17 cellular contexts compared by ENCODE assay signal in genomic region chr7:95316588-95316987, GRCh38. TPM values are rescaled to one million over a fixed set of nuclear protein-coding genes. Genes with fewer than 3 reads are reported as not detected.
DNase-seq lines count a peak whose midpoint lies in the region; ATAC-seq and TF ChIP-seq lines count a peak whose summit lies in the region.
"Had no signal": no experiment of that assay in that cellular context is flagged by ENCODE, and none has a peak within 500 bp of the region (broad histone marks: within the 10 kb centered on the region; RNA-seq: fewer than 3 reads in every experiment).

No MANE protein-coding gene starts in this region.

- H3K9me3 Mint-ChIP-seq in stimulated activated naive B cell treated with anti-CD40 and anti-IgM and Interleukin-4, amounts not matched to agents 10 μg/mL and 1 μg/mL and 100 μg/mL, for 72 hours: peaks cover 1 to 4% of the 10 kb centered on the region in 2 donors
- H3K9me3 Mint-ChIP-seq in Calu3 (ENCODE audit: low read depth, unreplicated experiment): no peaks in the 10 kb centered on the region
- H3K9me3 Mint-ChIP-seq: activated CD4-positive, alpha-beta T cell treated with anti-CD3 and anti-CD28 coated beads, Interleukin-2, amount 10 ng/mL, durations not matched to agents 7 days and 5 days had no signal

- no peaks in the 10 kb centered on the region for H3K36me3 Mint-ChIP-seq in stimulated activated naive B cell treated with anti-CD40 and anti-IgM and Interleukin-4, amounts not matched to agents 10 μg/mL and 1 μg/mL and 100 μg/mL, for 72 hours
- H3K36me3 Mint-ChIP-seq in Calu3 (ENCODE audit: insufficient read depth, unreplicated experiment): no peaks in the 10 kb centered on the region
- H3K36me3 Mint-ChIP-seq: CD4-positive, alpha-beta memory T cell had no signal

- no peak for DNase-seq in stimulated activated naive B cell treated with anti-CD40 and anti-IgM and Interleukin-4, amounts not matched to agents 10 μg/mL and 1 μg/mL and 100 μg/mL, for 72 hours
- DNase-seq in Calu3 (no peak), DMS114 treated with DMSO at 0.1 percent for 48 hours (lab: John Stamatoyannopoulos, UW; ENCODE audit: unreplicated experiment) (no peak), NCI-H1092 (lab: John Stamatoyannopoulos, UW) (no peak)
- DNase-seq: activated CD4-positive, alpha-beta T cell treated with anti-CD3 and anti-CD28 coated beads, Interleukin-2, amount 10 ng/mL, durations not matched to agents 7 days and 5 days; CD4-positive, alpha-beta memory T cell; left ventricle myocardium superior; NCI-H1436; NCI-H524; sigmoid colon; stimulated activated naive CD8-positive, alpha-beta T cell treated with anti-CD3 and anti-CD28 coated beads, Interleukin-15, amount 100 ng/mL, for 72 hours had no signal

- peaks cover 7 to 14% of the 10 kb centered on the region in 2 donors for H3K4me1 Mint-ChIP-seq in stimulated activated naive B cell treated with anti-CD40 and anti-IgM and Interleukin-4, amounts not matched to agents 10 μg/mL and 1 μg/mL and 100 μg/mL, for 72 hours
- H3K4me1 Mint-ChIP-seq in Calu3 (ENCODE audit: low read depth, unreplicated experiment): no peaks in the 10 kb centered on the region
- H3K4me1 Mint-ChIP-seq: activated CD4-positive, alpha-beta T cell treated with anti-CD3 and anti-CD28 coated beads, Interleukin-2, amount 10 ng/mL, durations not matched to agents 7 days and 5 days; stimulated activated naive CD8-positive, alpha-beta T cell treated with anti-CD3 and anti-CD28 coated beads, Interleukin-15, amount 100 ng/mL, for 72 hours had no signal

- H3K27ac Mint-ChIP-seq in stimulated activated naive B cell treated with anti-CD40 and anti-IgM and Interleukin-4, amounts not matched to agents 10 μg/mL and 1 μg/mL and 100 μg/mL, for 72 hours: no peak overlapping the region
- H3K27ac Mint-ChIP-seq in Calu3 (ENCODE audit: unreplicated experiment): no peak overlapping the region
- H3K27ac Mint-ChIP-seq: activated CD4-positive, alpha-beta T cell treated with anti-CD3 and anti-CD28 coated beads, Interleukin-2, amount 10 ng/mL, durations not matched to agents 7 days and 5 days; CD4-positive, alpha-beta memory T cell; stimulated activated naive CD8-positive, alpha-beta T cell treated with anti-CD3 and anti-CD28 coated beads, Interleukin-15, amount 100 ng/mL, for 72 hours had no signal

- no peak overlapping the region for H3K4me3 Mint-ChIP-seq in stimulated activated naive B cell treated with anti-CD40 and anti-IgM and Interleukin-4, amounts not matched to agents 10 μg/mL and 1 μg/mL and 100 μg/mL, for 72 hours
- H3K4me3 Mint-ChIP-seq in Calu3 (ENCODE audit: low read depth, unreplicated experiment): no peak overlapping the region
- H3K4me3 Mint-ChIP-seq: activated CD4-positive, alpha-beta T cell treated with anti-CD3 and anti-CD28 coated beads, Interleukin-2, amount 10 ng/mL, durations not matched to agents 7 days and 5 days; CD4-positive, alpha-beta memory T cell; stimulated activated naive CD8-positive, alpha-beta T cell treated with anti-CD3 and anti-CD28 coated beads, Interleukin-15, amount 100 ng/mL, for 72 hours had no signal

- H3K27me3 Mint-ChIP-seq in stimulated activated naive B cell treated with anti-CD40 and anti-IgM and Interleukin-4, amounts not matched to agents 10 μg/mL and 1 μg/mL and 100 μg/mL, for 72 hours: peaks cover 0 to 9% of the 10 kb centered on the region in 2 donors
- H3K27me3 Mint-ChIP-seq in Calu3 (ENCODE audit: unreplicated experiment): no peaks in the 10 kb centered on the region

- no TSS peak for BruUV-seq in Calu3 (replicated peaks; lab: Mats Ljungman, UMichigan)

- intact Hi-C loops in Calu3 (cut with micrococcal nuclease; ENCODE audit: unreplicated experiment): no loop called here

- TF ChIP-seq CTCF in Calu3 (IDR thresholded peaks at IDR 0.05; ENCODE audit: unreplicated experiment): no peak

- CTCF ChIA-PET in Calu3 (lab: Charles Lee): no interaction called here

- ATAC-seq in GM19043 (IDR thresholded peaks at IDR 0.05; ENCODE audit: low read depth, unreplicated experiment) (peak; percentile 91), GM21717 (IDR thresholded peaks at IDR 0.05; ENCODE audit: unreplicated experiment) (peak; percentile 87), HG03108 (IDR thresholded peaks at IDR 0.05; ENCODE audit: unreplicated experiment) (peak; percentile 69)
- ATAC-seq in stimulated activated naive B cell treated with anti-CD40 and anti-IgM and Interleukin-4, amounts not matched to agents 10 μg/mL and 1 μg/mL and 100 μg/mL, for 72 hours (replicated peaks): peak; percentile 33 to 51
- ATAC-seq: esophagus mucosa; left ventricle myocardium superior; stimulated activated naive CD8-positive, alpha-beta T cell treated with anti-CD3 and anti-CD28 coated beads, Interleukin-15, amount 100 ng/mL, for 72 hours had no signal

RNA-seq across cellular contexts. Expression of gene PON1, which starts 7.7 kb away (rescaled TPM):
- 0.71 TPM in 1 of 2 replicates, not detected in the other for total RNA-seq in Calu3 (2022)
- total RNA-seq: activated CD4-positive, alpha-beta T cell treated with anti-CD3 and anti-CD28 coated beads, Interleukin-2, amount 10 ng/mL, durations not matched to agents 7 days and 5 days; CD4-positive, alpha-beta memory T cell; esophagus mucosa; G401; left ventricle myocardium superior; RPMI7951 had no signal
